Comparison of ENCODE assay signal across 32 cellular contexts in genomic region chr16:2398520-2398919, GRCh38.
"Had no signal": no experiment of that assay in that cellular context is flagged by ENCODE, and none has a peak within 500 bp of the region (broad histone marks: within the 10 kb centered on the region; RNA-seq: fewer than 3 reads in every experiment).

No MANE protein-coding gene starts in this region.

- H3K27me3 Mint-ChIP-seq: activated CD4-positive, alpha-beta memory T cell treated with anti-CD3 and anti-CD28 coated beads for 36 hours; activated CD4-positive, alpha-beta T cell treated with anti-CD3 and anti-CD28 coated beads for 36 hours; central memory CD8-positive, alpha-beta T cell had no signal

- H3K4me3 ChIP-seq: ascending aorta, breast epithelium, coronary artery, dorsolateral prefrontal cortex, esophagus muscularis mucosa, gastrocnemius medialis, heart right ventricle had no signal

- H3K36me3 ChIP-seq: ascending aorta, breast epithelium, esophagus muscularis mucosa, gastrocnemius medialis, heart right ventricle had no signal

- H3K9me3 ChIP-seq: ascending aorta, breast epithelium, esophagus muscularis mucosa, gastrocnemius medialis, heart right ventricle had no signal

- H3K4me1 Mint-ChIP-seq: activated CD4-positive, alpha-beta T cell treated with anti-CD3 and anti-CD28 coated beads for 36 hours; activated CD4-positive, alpha-beta T cell treated with anti-CD3 and anti-CD28 coated beads, Interleukin-2, amount 10 ng/mL, durations not matched to agents 24 days and 14 days; activated CD8-positive, alpha-beta memory T cell treated with anti-CD3 and anti-CD28 coated beads, Interleukin-2, amount 10 ng/mL, durations not matched to agents 7 days and 5 days; activated naive CD4-positive, alpha-beta T cell treated with anti-CD3 and anti-CD28 coated beads, Interleukin-2, amount 10 ng/mL, durations not matched to agents 7 days and 5 days; activated naive CD8-positive, alpha-beta T cell treated with anti-CD3 and anti-CD28 coated beads, Interleukin-2, amount 10 ng/mL, durations not matched to agents 7 days and 5 days; brain; central memory CD8-positive, alpha-beta T cell; endodermal cell had no signal

- DNase-seq: activated CD4-positive, alpha-beta memory T cell treated with anti-CD3 and anti-CD28 coated beads for 36 hours; activated CD4-positive, alpha-beta T cell treated with anti-CD3 and anti-CD28 coated beads for 36 hours; activated CD4-positive, alpha-beta T cell treated with anti-CD3 and anti-CD28 coated beads, Interleukin-2, amount 10 ng/mL, durations not matched to agents 24 days and 14 days; activated CD4-positive, CD25-positive, alpha-beta regulatory T cell; activated CD4-positive, CD25-positive, alpha-beta regulatory T cell treated with anti-CD3 and anti-CD28 coated beads, Interleukin-2, amount 50 U/mL, for 72 hours; activated CD8-positive, alpha-beta memory T cell treated with anti-CD3 and anti-CD28 coated beads, Interleukin-2, amount 10 ng/mL, durations not matched to agents 7 days and 5 days; activated CD8-positive, alpha-beta memory T cell treated with anti-CD3 and anti-CD28 coated beads, Interleukin-2, amount 50 U/mL, for 4 hours; activated CD8-positive, alpha-beta T cell treated with anti-CD3 and anti-CD28 coated beads, Interleukin-2, amount 10 ng/mL, durations not matched to agents 7 days and 5 days; activated effector memory CD4-positive, alpha-beta T cell treated with anti-CD3 and anti-CD28 coated beads, Interleukin-2, amount 50 U/mL, for 16 hours; activated naive CD4-positive, alpha-beta T cell; activated naive CD4-positive, alpha-beta T cell treated with anti-CD3 and anti-CD28 coated beads, Interleukin-2, amount 10 ng/mL, durations not matched to agents 7 days and 5 days; activated naive CD8-positive, alpha-beta T cell treated with anti-CD3 and anti-CD28 coated beads, Interleukin-2, amount 10 ng/mL, durations not matched to agents 7 days and 5 days; activated T-cell treated with anti-CD3 and anti-CD28 coated beads, Interleukin-2, amount 50 U/mL, for 1 hour; activated T-cell treated with anti-CD3 and anti-CD28 coated beads, Interleukin-2, amount 50 U/mL, for 48 hours; dorsolateral prefrontal cortex; effector memory CD4-positive, alpha-beta T cell; endodermal cell; erythroblast; gastrocnemius medialis; heart right ventricle; T-helper 2 cell had no signal

- H3K27ac Mint-ChIP-seq: activated CD4-positive, alpha-beta memory T cell treated with anti-CD3 and anti-CD28 coated beads for 36 hours; activated CD4-positive, alpha-beta T cell treated with anti-CD3 and anti-CD28 coated beads for 36 hours; activated CD4-positive, alpha-beta T cell treated with anti-CD3 and anti-CD28 coated beads, Interleukin-2, amount 10 ng/mL, durations not matched to agents 24 days and 14 days; activated CD8-positive, alpha-beta memory T cell treated with anti-CD3 and anti-CD28 coated beads, Interleukin-2, amount 10 ng/mL, durations not matched to agents 7 days and 5 days; activated CD8-positive, alpha-beta T cell treated with anti-CD3 and anti-CD28 coated beads, Interleukin-2, amount 10 ng/mL, durations not matched to agents 7 days and 5 days; activated naive CD4-positive, alpha-beta T cell treated with anti-CD3 and anti-CD28 coated beads, Interleukin-2, amount 10 ng/mL, durations not matched to agents 7 days and 5 days; activated naive CD8-positive, alpha-beta T cell treated with anti-CD3 and anti-CD28 coated beads, Interleukin-2, amount 10 ng/mL, durations not matched to agents 7 days and 5 days; activated T-helper 1 cell treated with anti-CD3 and anti-CD28 coated beads, Interleukin-12 subunit alpha, Interleukin-12 subunit beta, Interleukin-2, Interleukin-4 antibody, amounts not matched to agents 30 ng/mL and 10 ng/mL and 1 ng/mL, durations not matched to agents 14 hours and 24 hours and 36 hours; activated T-helper 2 cell treated with anti-CD3 and anti-CD28 coated beads, Interferon-gamma antibody, Interleukin-2, Interleukin-4, amounts not matched to agents 10 μg/mL and 5 μg/mL and 100 μg/mL, durations not matched to agents 14 hours and 24 hours and 36 hours; brain; dendritic cell treated with granulocyte-macrophage colony-stimulating factor and Interleukin-4, amounts not matched to agents 40 ng/mL and 50 ng/mL, for 4 days; endodermal cell had no signal

- H3K27me3 ChIP-seq: ascending aorta, breast epithelium, dorsolateral prefrontal cortex, esophagus muscularis mucosa, gastrocnemius medialis, heart right ventricle had no signal

- H3K27ac ChIP-seq: ascending aorta, breast epithelium, coronary artery, dorsolateral prefrontal cortex, esophagus muscularis mucosa, foreskin keratinocyte, gastrocnemius medialis, heart right ventricle had no signal

- H3K9me3 Mint-ChIP-seq: activated CD4-positive, alpha-beta memory T cell treated with anti-CD3 and anti-CD28 coated beads for 36 hours; activated CD4-positive, alpha-beta T cell treated with anti-CD3 and anti-CD28 coated beads, Interleukin-2, amount 10 ng/mL, durations not matched to agents 24 days and 14 days; activated naive CD4-positive, alpha-beta T cell treated with anti-CD3 and anti-CD28 coated beads, Interleukin-2, amount 10 ng/mL, durations not matched to agents 7 days and 5 days; activated naive CD4-positive, alpha-beta T cell treated with anti-CD3 and anti-CD28 coated beads, Interleukin-2, amount 50 U/mL, for 72 hours; activated naive CD8-positive, alpha-beta T cell treated with anti-CD3 and anti-CD28 coated beads, Interleukin-2, amount 10 ng/mL, durations not matched to agents 7 days and 5 days; activated T-helper 1 cell treated with anti-CD3 and anti-CD28 coated beads, Interleukin-12 subunit alpha, Interleukin-12 subunit beta, Interleukin-2, Interleukin-4 antibody, amounts not matched to agents 30 ng/mL and 10 ng/mL and 1 ng/mL, durations not matched to agents 14 hours and 24 hours and 36 hours; activated T-helper 2 cell treated with anti-CD3 and anti-CD28 coated beads, Interferon-gamma antibody, Interleukin-2, Interleukin-4, amounts not matched to agents 10 μg/mL and 5 μg/mL and 100 μg/mL, durations not matched to agents 14 hours and 24 hours and 36 hours; brain; central memory CD8-positive, alpha-beta T cell; dendritic cell treated with granulocyte-macrophage colony-stimulating factor and Interleukin-4, amounts not matched to agents 40 ng/mL and 50 ng/mL, for 4 days had no signal

- H3K36me3 Mint-ChIP-seq: activated CD4-positive, alpha-beta memory T cell treated with anti-CD3 and anti-CD28 coated beads for 36 hours; activated CD8-positive, alpha-beta memory T cell treated with anti-CD3 and anti-CD28 coated beads, Interleukin-2, amount 10 ng/mL, durations not matched to agents 7 days and 5 days; activated naive CD4-positive, alpha-beta T cell treated with anti-CD3 and anti-CD28 coated beads, Interleukin-2, amount 10 ng/mL, durations not matched to agents 7 days and 5 days; activated naive CD4-positive, alpha-beta T cell treated with anti-CD3 and anti-CD28 coated beads, Interleukin-2, amount 50 U/mL, for 72 hours; activated naive CD8-positive, alpha-beta T cell treated with anti-CD3 and anti-CD28 coated beads, Interleukin-2, amount 10 ng/mL, durations not matched to agents 7 days and 5 days; brain had no signal

- ATAC-seq: activated CD4-positive, alpha-beta T cell treated with anti-CD3 and anti-CD28 coated beads for 36 hours; activated CD8-positive, alpha-beta memory T cell treated with anti-CD3 and anti-CD28 coated beads, Interleukin-2, amount 10 ng/mL, durations not matched to agents 7 days and 5 days; activated CD8-positive, alpha-beta T cell treated with anti-CD3 and anti-CD28 coated beads, Interleukin-2, amount 10 ng/mL, durations not matched to agents 7 days and 5 days; activated naive CD4-positive, alpha-beta T cell treated with anti-CD3 and anti-CD28 coated beads, Interleukin-2, amount 50 U/mL, for 72 hours; foreskin keratinocyte; gastrocnemius medialis; heart right ventricle had no signal

- H3K4me3 Mint-ChIP-seq: activated CD4-positive, alpha-beta memory T cell treated with anti-CD3 and anti-CD28 coated beads for 36 hours; activated CD4-positive, alpha-beta T cell treated with anti-CD3 and anti-CD28 coated beads for 36 hours; activated CD4-positive, alpha-beta T cell treated with anti-CD3 and anti-CD28 coated beads, Interleukin-2, amount 10 ng/mL, durations not matched to agents 24 days and 14 days; activated CD8-positive, alpha-beta memory T cell treated with anti-CD3 and anti-CD28 coated beads, Interleukin-2, amount 10 ng/mL, durations not matched to agents 7 days and 5 days; activated CD8-positive, alpha-beta T cell treated with anti-CD3 and anti-CD28 coated beads, Interleukin-2, amount 10 ng/mL, durations not matched to agents 7 days and 5 days; activated naive CD4-positive, alpha-beta T cell treated with anti-CD3 and anti-CD28 coated beads, Interleukin-2, amount 10 ng/mL, durations not matched to agents 7 days and 5 days; activated naive CD8-positive, alpha-beta T cell treated with anti-CD3 and anti-CD28 coated beads, Interleukin-2, amount 10 ng/mL, durations not matched to agents 7 days and 5 days; activated T-helper 1 cell treated with anti-CD3 and anti-CD28 coated beads, Interleukin-12 subunit alpha, Interleukin-12 subunit beta, Interleukin-2, Interleukin-4 antibody, amounts not matched to agents 30 ng/mL and 10 ng/mL and 1 ng/mL, durations not matched to agents 14 hours and 24 hours and 36 hours; brain; central memory CD8-positive, alpha-beta T cell; dendritic cell treated with granulocyte-macrophage colony-stimulating factor and Interleukin-4, amounts not matched to agents 40 ng/mL and 50 ng/mL, for 4 days; endodermal cell had no signal

- H3K4me1 ChIP-seq: ascending aorta, breast epithelium, esophagus muscularis mucosa, foreskin keratinocyte, gastrocnemius medialis, heart right ventricle had no signal
